21 cellular contexts compared by ENCODE assay signal in the genomic region with DNA sequence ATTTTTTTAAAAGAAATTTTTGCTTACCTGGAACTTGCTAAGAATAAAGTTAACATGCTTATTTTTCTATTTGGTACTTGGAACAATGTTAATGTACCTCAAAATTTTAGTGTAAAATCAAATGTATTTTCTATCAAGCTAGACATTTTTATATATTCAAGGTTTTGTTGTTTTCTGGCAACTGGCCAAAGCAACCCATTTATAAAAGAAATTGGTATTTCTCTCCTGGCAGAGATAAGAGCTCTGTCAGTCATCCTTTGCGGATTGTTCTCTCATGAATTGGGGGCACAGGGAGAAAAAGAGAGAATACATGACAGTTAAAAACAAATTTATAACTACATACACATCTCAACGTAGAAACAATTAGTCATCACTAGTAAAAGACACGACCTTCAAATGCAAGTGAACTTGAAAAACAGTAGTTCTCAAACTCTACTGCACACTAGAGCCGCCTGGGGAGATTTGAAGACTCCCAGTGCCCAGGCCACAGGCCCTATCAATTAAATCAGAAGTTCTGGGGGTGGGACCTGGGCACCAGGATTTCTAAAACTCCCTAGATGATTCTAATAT.
DNase-seq lines count a peak whose midpoint lies in the region; ATAC-seq, FAIRE-seq and TF ChIP-seq lines count a peak whose summit lies in the region.
"Had no signal": no experiment of that assay in that cellular context is flagged by ENCODE, and none has a peak within 500 bp of the region (broad histone marks: within the 10 kb centered on the region; RNA-seq: fewer than 3 reads in every experiment).

No MANE protein-coding gene starts in this region.

- CTCF ChIA-PET in activated CD8-positive, alpha-beta T cell treated with anti-CD3 and anti-CD28 coated beads for 36 hours (lab: Charles Lee) = no interaction called here
- CTCF ChIA-PET in activated CD8-positive, alpha-beta T cell treated with anti-CD3 and anti-CD28 coated beads, Interleukin-2, amount 10 ng/mL, durations not matched to agents 7 days and 5 days (lab: Charles Lee) = no interaction called here

- H3K4ac ChIP-seq in mesenchymal stem cell (ENCODE audit: low read depth in 1 of 2, low read length in 2 of 2) = no peak overlapping the region

- no peak overlapping the region for H3K18ac ChIP-seq in mesenchymal stem cell (ENCODE audit: low read depth in 1 of 2, low read length in 2 of 2)

- H3K4me1 ChIP-seq in body of pancreas (peaks cover 16% of the 10 kb centered on the region), pancreas (peaks cover 3 to 10% (median 9%) of the 10 kb centered on the region in 3 donors), mesenchymal stem cell (ENCODE audit: control insufficient read depth, insufficient read depth, low read depth, low read length) (no peaks in the 10 kb centered on the region)

- no peaks in the 10 kb centered on the region for H3K27me3 ChIP-seq in body of pancreas
- no peaks in the 10 kb centered on the region for H3K27me3 ChIP-seq in pancreas
- H3K27me3 ChIP-seq in mesenchymal stem cell (ENCODE audit: control insufficient read depth in 1 of 2, insufficient read depth in 1 of 2, low read length in 2 of 2) = no peaks in the 10 kb centered on the region

- intact Hi-C loops in activated CD8-positive, alpha-beta T cell treated with anti-CD3 and anti-CD28 coated beads for 36 hours (cut with micrococcal nuclease) = no loop called here
- intact Hi-C loops in body of pancreas (cut with DNase I) (no loop called here), pancreas (cut with DNase I) (no loop called here)

- H2BK120ac ChIP-seq in mesenchymal stem cell (ENCODE audit: low read depth, low read length) = no peak overlapping the region

- H3K36me3 Mint-ChIP-seq in activated CD8-positive, alpha-beta T cell treated with anti-CD3 and anti-CD28 coated beads for 36 hours (ENCODE audit: low read depth) = no peaks in the 10 kb centered on the region
- no peaks in the 10 kb centered on the region for H3K36me3 Mint-ChIP-seq in activated CD8-positive, alpha-beta T cell treated with anti-CD3 and anti-CD28 coated beads, Interleukin-2, amount 10 ng/mL, durations not matched to agents 7 days and 5 days (ENCODE audit: low read depth)

- H3K14ac ChIP-seq in mesenchymal stem cell (ENCODE audit: low read length in 2 of 2) = no peak overlapping the region

- no peak for TF ChIP-seq POLR2A in body of pancreas (IDR thresholded peaks at IDR 0.05)

- H3K9me3 ChIP-seq in body of pancreas (no peaks in the 10 kb centered on the region), pancreas (no peaks in the 10 kb centered on the region), mesenchymal stem cell (ENCODE audit: control insufficient read depth, low read length) (no peaks in the 10 kb centered on the region)

- no peaks in the 10 kb centered on the region for H3K9me3 Mint-ChIP-seq in activated CD8-positive, alpha-beta T cell treated with anti-CD3 and anti-CD28 coated beads for 36 hours
- H3K9me3 Mint-ChIP-seq in activated CD8-positive, alpha-beta T cell treated with anti-CD3 and anti-CD28 coated beads, Interleukin-2, amount 10 ng/mL, durations not matched to agents 7 days and 5 days (ENCODE audit: insufficient read depth) = no peaks in the 10 kb centered on the region

- H2AFZ ChIP-seq in mesenchymal stem cell (ENCODE audit: low read depth, low read length) = no peak overlapping the region

- H3K27ac ChIP-seq in body of pancreas (no peak overlapping the region), pancreas (no peak overlapping the region), mesenchymal stem cell (ENCODE audit: low read length, poor library complexity, severe bottlenecking) (no peak overlapping the region)
- H3K27ac ChIP-seq: 22Rv1, C4-2B had no signal

- no peak overlapping the region for H4K91ac ChIP-seq in mesenchymal stem cell (ENCODE audit: low read length)

- no peaks in the 10 kb centered on the region for H3K27me3 Mint-ChIP-seq in activated CD8-positive, alpha-beta T cell treated with anti-CD3 and anti-CD28 coated beads for 36 hours
- no peaks in the 10 kb centered on the region for H3K27me3 Mint-ChIP-seq in activated CD8-positive, alpha-beta T cell treated with anti-CD3 and anti-CD28 coated beads, Interleukin-2, amount 10 ng/mL, durations not matched to agents 7 days and 5 days (ENCODE audit: low read depth)

- H3K4me3 ChIP-seq in body of pancreas (no peak overlapping the region), pancreas (no peak overlapping the region), mesenchymal stem cell (ENCODE audit: insufficient read depth in 1 of 2, low read depth in 1 of 2, low read length in 2 of 2) (no peak overlapping the region)

- no peak overlapping the region for H2BK12ac ChIP-seq in mesenchymal stem cell (ENCODE audit: low read length in 2 of 2)

- FAIRE-seq in pancreas (lab: Jason Lieb, UNC) = no peak
- FAIRE-seq: G401.6, RCC 7860 had no signal

- DNase-seq in DMS 273 (lab: John Stamatoyannopoulos, UW; ENCODE audit: unreplicated experiment) = peak; percentile 31
- no peak for DNase-seq in DMS 273 treated with DMSO at 0.1 percent for 48 hours (lab: John Stamatoyannopoulos, UW)
- DNase-seq in activated CD8-positive, alpha-beta T cell treated with anti-CD3 and anti-CD28 coated beads for 36 hours = peak; percentile 19
- no peak for DNase-seq in activated CD8-positive, alpha-beta T cell treated with anti-CD3 and anti-CD28 coated beads, Interleukin-2, amount 10 ng/mL, durations not matched to agents 7 days and 5 days
- no peak for DNase-seq in body of pancreas
- no peak for DNase-seq in pancreas
- DNase-seq in mesenchymal stem cell = no peak
- DNase-seq: COR-L47, DMS79 treated with DMSO at 0.1 percent for 48 hours, GOT3, KG1, NCI-H2029 treated with DMSO at 0.1 percent for 48 hours, NCI-H446, NCI-H82, SHP77 treated with DMSO at 0.1 percent for 48 hours, T-helper 2 cell had no signal

- no peak overlapping the region for H3K4me3 Mint-ChIP-seq in activated CD8-positive, alpha-beta T cell treated with anti-CD3 and anti-CD28 coated beads for 36 hours
- no peak overlapping the region for H3K4me3 Mint-ChIP-seq in activated CD8-positive, alpha-beta T cell treated with anti-CD3 and anti-CD28 coated beads, Interleukin-2, amount 10 ng/mL, durations not matched to agents 7 days and 5 days

- H2BK15ac ChIP-seq in mesenchymal stem cell (ENCODE audit: low read depth, poor library complexity, severe bottlenecking) = no peak overlapping the region

- no peak for TF ChIP-seq CTCF in activated CD8-positive, alpha-beta T cell treated with anti-CD3 and anti-CD28 coated beads for 36 hours (IDR thresholded peaks at IDR 0.05)
- no peak for TF ChIP-seq CTCF in body of pancreas (IDR thresholded peaks at IDR 0.05)
- no peak for TF ChIP-seq CTCF in pancreas (IDR thresholded peaks at IDR 0.05)

- no peak overlapping the region for H3K9ac ChIP-seq in mesenchymal stem cell (ENCODE audit: low read length)

- no peak overlapping the region for H2AK5ac ChIP-seq in mesenchymal stem cell (ENCODE audit: low read length, severe bottlenecking)

- no peak overlapping the region for H2BK5ac ChIP-seq in mesenchymal stem cell (ENCODE audit: low read depth, low read length, poor library complexity, severe bottlenecking)

- H3K27ac Mint-ChIP-seq in activated CD8-positive, alpha-beta T cell treated with anti-CD3 and anti-CD28 coated beads for 36 hours = no peak overlapping the region
- H3K27ac Mint-ChIP-seq in activated CD8-positive, alpha-beta T cell treated with anti-CD3 and anti-CD28 coated beads, Interleukin-2, amount 10 ng/mL, durations not matched to agents 7 days and 5 days = no peak overlapping the region

- no peak overlapping the region for H4K8ac ChIP-seq in mesenchymal stem cell (ENCODE audit: low read length)

- H3K4me2 ChIP-seq in mesenchymal stem cell (ENCODE audit: low read length, poor library complexity, severe bottlenecking) = no peak overlapping the region

- no peaks in the 10 kb centered on the region for H3K79me1 ChIP-seq in mesenchymal stem cell (replicated peaks; ENCODE audit: low read length, poor library complexity, severe bottlenecking)

- peak; percentile 29 for ATAC-seq in activated CD8-positive, alpha-beta T cell treated with anti-CD3 and anti-CD28 coated beads for 36 hours
- no peak for ATAC-seq in activated CD8-positive, alpha-beta T cell treated with anti-CD3 and anti-CD28 coated beads, Interleukin-2, amount 10 ng/mL, durations not matched to agents 7 days and 5 days
- peak; percentile 45 for ATAC-seq in body of pancreas
- ATAC-seq in pancreas = peak; percentile 40 to 70 (median 65)
- ATAC-seq in GM18498 (IDR thresholded peaks at IDR 0.05; ENCODE audit: unreplicated experiment) = no peak

- H3K23ac ChIP-seq in mesenchymal stem cell (ENCODE audit: low read length in 2 of 2) = no peak overlapping the region

- POLR2A ChIA-PET in activated CD8-positive, alpha-beta T cell treated with anti-CD3 and anti-CD28 coated beads for 36 hours (lab: Charles Lee) = no interaction called here
- POLR2A ChIA-PET in activated CD8-positive, alpha-beta T cell treated with anti-CD3 and anti-CD28 coated beads, Interleukin-2, amount 10 ng/mL, durations not matched to agents 7 days and 5 days (lab: Charles Lee) = no interaction called here

- peaks cover 26% of the 10 kb centered on the region for H3K4me1 Mint-ChIP-seq in activated CD8-positive, alpha-beta T cell treated with anti-CD3 and anti-CD28 coated beads for 36 hours (ENCODE audit: low read depth)
- peaks cover 8% of the 10 kb centered on the region for H3K4me1 Mint-ChIP-seq in activated CD8-positive, alpha-beta T cell treated with anti-CD3 and anti-CD28 coated beads, Interleukin-2, amount 10 ng/mL, durations not matched to agents 7 days and 5 days (ENCODE audit: low read depth)

- no peaks in the 10 kb centered on the region for H3K36me3 ChIP-seq in body of pancreas (replicated peaks in 1 of 2; ENCODE audit: insufficient read depth in 1 of 2, low read depth in 2 of 2)
- H3K36me3 ChIP-seq in pancreas = no peaks in the 10 kb centered on the region
- H3K36me3 ChIP-seq in mesenchymal stem cell (ENCODE audit: control insufficient read depth in 1 of 2, insufficient read depth in 2 of 2, low read depth in 1 of 2, low read length in 2 of 2) = no peaks in the 10 kb centered on the region

- WGBS in body of pancreas, 2 donors = 22% methylated on average over 4 of the region's 4 CpGs
- 15 to 29% methylated on average over 4 of the region's 4 CpGs for WGBS in pancreas, 2 donors
- WGBS in mesenchymal stem cell = 77% methylated on average over 3 of the region's 4 CpGs

Comparison
In these comparisons a context has a peak if more than half of its experiments do, and no peak if none do; other contexts are left out.
1. DNase-seq: peak in DMS 273 (single experiment) and activated CD8-positive, alpha-beta T cell treated with anti-CD3 and anti-CD28 coated beads for 36 hours (single experiment); none in DMS 273 treated with DMSO at 0.1 percent for 48 hours (single experiment), activated CD8-positive, alpha-beta T cell treated with anti-CD3 and anti-CD28 coated beads, Interleukin-2, amount 10 ng/mL, durations not matched to agents 7 days and 5 days (single experiment), body of pancreas (0 of 4), pancreas (0 of 6) and mesenchymal stem cell (single experiment).
2. ATAC-seq: peak in activated CD8-positive, alpha-beta T cell treated with anti-CD3 and anti-CD28 coated beads for 36 hours (single experiment), body of pancreas (single experiment) and pancreas (4 of 4); none in activated CD8-positive, alpha-beta T cell treated with anti-CD3 and anti-CD28 coated beads, Interleukin-2, amount 10 ng/mL, durations not matched to agents 7 days and 5 days (single experiment) and GM18498 (single experiment).